23 cellular contexts compared by ENCODE assay signal in the genomic region with DNA sequence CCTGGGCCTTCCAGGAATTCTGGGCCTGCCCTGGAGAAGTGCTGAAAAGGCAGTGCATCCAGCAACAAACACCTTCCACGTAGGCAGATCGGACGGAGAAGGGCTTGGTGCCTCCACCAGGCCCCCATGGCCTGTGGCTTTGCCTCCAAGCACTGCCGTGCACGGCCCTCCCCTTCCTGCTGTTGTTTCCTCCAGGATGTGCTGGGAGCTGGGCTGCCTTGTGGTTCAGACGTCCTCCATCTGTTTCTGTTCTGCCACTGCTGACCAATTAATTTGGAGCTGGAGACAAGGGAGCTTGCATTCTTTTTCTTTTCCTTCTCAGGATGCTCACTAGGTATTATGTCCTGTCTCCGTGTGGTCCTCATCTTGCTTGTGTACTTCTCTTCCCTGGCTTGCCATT.
DNase-seq lines count a peak whose midpoint lies in the region; ATAC-seq and TF ChIP-seq lines count a peak whose summit lies in the region.
"Had no signal": no experiment of that assay in that cellular context is flagged by ENCODE, and none has a peak within 500 bp of the region (broad histone marks: within the 10 kb centered on the region; RNA-seq: fewer than 3 reads in every experiment).

No MANE protein-coding gene starts in this region.

- no peaks in the 10 kb centered on the region for H3K27me3 ChIP-seq in BLaER1 treated with 17β-estradiol and CSF1 and Interleukin-3, amounts not matched to agents 10 nM and 100 nM
- H3K27me3 ChIP-seq in right cardiac atrium (ENCODE audit: control insufficient read depth, insufficient read depth) = no peaks in the 10 kb centered on the region
- H3K27me3 ChIP-seq: sigmoid colon, tibial artery had no signal

- BruUV-seq in Calu3 (replicated peaks; lab: Mats Ljungman, UMichigan) = no TSS peak

- intact Hi-C loops in right cardiac atrium (cut with DNase I) = no loop called here
- intact Hi-C loops in CD14-positive monocyte (cut with micrococcal nuclease) = no loop called here
- intact Hi-C loops in Calu3 (cut with micrococcal nuclease; ENCODE audit: unreplicated experiment) = no loop called here

- in situ Hi-C loops in GM13976 (cut with MboI; ENCODE audit: low sequenced_read_pairs, unreplicated experiment) = no loop called here

- H3K27ac Mint-ChIP-seq in CD14-positive monocyte = no peak overlapping the region
- H3K27ac Mint-ChIP-seq in Calu3 (ENCODE audit: unreplicated experiment) = no peak overlapping the region
- H3K27ac Mint-ChIP-seq: activated CD4-positive, alpha-beta memory T cell treated with anti-CD3 and anti-CD28 coated beads, Interleukin-2, amount 10 ng/mL, durations not matched to agents 7 days and 5 days; activated naive CD4-positive, alpha-beta T cell treated with anti-CD3 and anti-CD28 coated beads for 36 hours; activated T-cell treated with anti-CD3 and anti-CD28 coated beads, Interleukin-2, amount 50 U/mL, for 24 hours had no signal

- no peaks in the 10 kb centered on the region for H3K9me3 ChIP-seq in BLaER1 treated with 17β-estradiol and CSF1 and Interleukin-3, amounts not matched to agents 10 nM and 100 nM (replicated peaks in 1 of 11)
- H3K9me3 ChIP-seq in right cardiac atrium (ENCODE audit: control insufficient read depth, low read length) = no peaks in the 10 kb centered on the region
- H3K9me3 ChIP-seq: sigmoid colon, tibial artery had no signal

- H3K27me3 Mint-ChIP-seq in CD14-positive monocyte (ENCODE audit: low read depth in 3 of 3) = peaks cover 0 to 5% (median 0%) of the 10 kb centered on the region in 3 donors
- peaks cover 21% of the 10 kb centered on the region for H3K27me3 Mint-ChIP-seq in Calu3 (ENCODE audit: unreplicated experiment)
- H3K27me3 Mint-ChIP-seq: activated T-cell treated with anti-CD3 and anti-CD28 coated beads, Interleukin-2, amount 50 U/mL, for 24 hours; T-cell had no signal

- no peak overlapping the region for H3K9ac ChIP-seq in BLaER1 treated with 17β-estradiol and CSF1 and Interleukin-3, amounts not matched to agents 10 nM and 100 nM

- CTCF ChIA-PET in Calu3 (lab: Charles Lee) = no interaction called here

- no peak overlapping the region for H3K4me3 Mint-ChIP-seq in CD14-positive monocyte
- no peak overlapping the region for H3K4me3 Mint-ChIP-seq in Calu3 (ENCODE audit: low read depth, unreplicated experiment)
- H3K4me3 Mint-ChIP-seq: activated CD4-positive, alpha-beta memory T cell treated with anti-CD3 and anti-CD28 coated beads, Interleukin-2, amount 10 ng/mL, durations not matched to agents 7 days and 5 days; activated naive CD4-positive, alpha-beta T cell treated with anti-CD3 and anti-CD28 coated beads for 36 hours; activated T-cell treated with anti-CD3 and anti-CD28 coated beads, Interleukin-2, amount 50 U/mL, for 24 hours; central memory CD8-positive, alpha-beta T cell; T-cell had no signal

- DNase-seq in GDM1 (lab: John Stamatoyannopoulos, UW) (peak; percentile 39), SK-N-DZ (ENCODE audit: low spot score) (peak; percentile 13), right cardiac atrium (no peak), CD14-positive monocyte (ENCODE audit: low spot score) (no peak), GM13976 (ENCODE audit: low spot score) (no peak), Calu3 (no peak)
- DNase-seq: activated CD4-positive, alpha-beta memory T cell treated with anti-CD3 and anti-CD28 coated beads, Interleukin-2, amount 10 ng/mL, durations not matched to agents 7 days and 5 days; activated naive CD4-positive, alpha-beta T cell treated with anti-CD3 and anti-CD28 coated beads for 36 hours; activated T-cell treated with anti-CD3 and anti-CD28 coated beads, Interleukin-2, amount 50 U/mL, for 24 hours; anterior cingulate cortex; effector memory CD4-positive, alpha-beta T cell; EL; NCI-H226; sigmoid colon; stimulated activated CD4-positive, alpha-beta T cell treated with anti-CD3 and anti-CD28 coated beads, Interleukin-1b, Interleukin-23, amount 100 ng/mL, for 48 hours; stimulated activated naive CD4-positive, alpha-beta T cell treated with Interleukin-2 at 50 U/mL for 16 hours; T-cell; tibial artery had no signal

- no peak overlapping the region for H3K27ac ChIP-seq in BLaER1 treated with 17β-estradiol and CSF1 and Interleukin-3, amounts not matched to agents 10 nM and 100 nM
- peak overlapping the region; percentile 36 for H3K27ac ChIP-seq in right cardiac atrium (ENCODE audit: low read length)
- H3K27ac ChIP-seq: tibial artery, VCaP had no signal

- TF ChIP-seq CTCF in CD14-positive monocyte (IDR thresholded peaks at IDR 0.05) (no peak), GM13976 (IDR thresholded peaks at IDR 0.05; ENCODE audit: borderline replicate concordance, control extremely low read depth, extremely low read depth, insufficient read depth, missing control alignments) (no peak), Calu3 (IDR thresholded peaks at IDR 0.05; ENCODE audit: unreplicated experiment) (no peak)

- no peaks in the 10 kb centered on the region for H3K36me3 Mint-ChIP-seq in CD14-positive monocyte
- H3K36me3 Mint-ChIP-seq in Calu3 (ENCODE audit: insufficient read depth, unreplicated experiment) = no peaks in the 10 kb centered on the region
- H3K36me3 Mint-ChIP-seq: T-cell had no signal

- peak overlapping the region; percentile 6 to 91 (median 41); a peak in 15 of 22 replicates for H3K4me2 ChIP-seq in BLaER1 treated with 17β-estradiol and CSF1 and Interleukin-3, amounts not matched to agents 10 nM and 100 nM

- peaks cover 16% of the 10 kb centered on the region for H3K4me1 Mint-ChIP-seq in CD14-positive monocyte
- peaks cover 14% of the 10 kb centered on the region for H3K4me1 Mint-ChIP-seq in Calu3 (ENCODE audit: low read depth, unreplicated experiment)

- no peaks in the 10 kb centered on the region for H4K20me1 ChIP-seq in BLaER1 treated with 17β-estradiol and CSF1 and Interleukin-3, amounts not matched to agents 10 nM and 100 nM

- 43% methylated on average over 7 of the region's 7 CpGs for WGBS in right cardiac atrium

- ATAC-seq in right cardiac atrium (peak in 1 of 2 donors; percentile 49), HG03571 (IDR thresholded peaks at IDR 0.05; ENCODE audit: unreplicated experiment) (no peak)
- ATAC-seq: T-cell had no signal

- H3K9me3 Mint-ChIP-seq in CD14-positive monocyte (no peaks in the 10 kb centered on the region), Calu3 (ENCODE audit: low read depth, unreplicated experiment) (no peaks in the 10 kb centered on the region)
- H3K9me3 Mint-ChIP-seq: activated CD4-positive, alpha-beta memory T cell treated with anti-CD3 and anti-CD28 coated beads, Interleukin-2, amount 10 ng/mL, durations not matched to agents 7 days and 5 days; activated naive CD4-positive, alpha-beta T cell treated with anti-CD3 and anti-CD28 coated beads for 36 hours; activated T-cell treated with anti-CD3 and anti-CD28 coated beads, Interleukin-2, amount 50 U/mL, for 24 hours; central memory CD8-positive, alpha-beta T cell; T-cell had no signal

- no peaks in the 10 kb centered on the region for H3K36me3 ChIP-seq in BLaER1 treated with 17β-estradiol and CSF1 and Interleukin-3, amounts not matched to agents 10 nM and 100 nM
- H3K36me3 ChIP-seq: sigmoid colon, tibial artery had no signal

- H3K4me1 ChIP-seq in BLaER1 treated with 17β-estradiol and CSF1 and Interleukin-3, amounts not matched to agents 10 nM and 100 nM = peaks cover 14 to 46% (median 41%) of the 10 kb centered on the region in 10 experiments
- no peaks in the 10 kb centered on the region for H3K4me1 ChIP-seq in right cardiac atrium (ENCODE audit: control insufficient read depth, insufficient read depth, low read length)
- H3K4me1 ChIP-seq: tibial artery had no signal

- H3K4me3 ChIP-seq in BLaER1 treated with 17β-estradiol and CSF1 and Interleukin-3, amounts not matched to agents 10 nM and 100 nM = no peak overlapping the region
- no peak overlapping the region for H3K4me3 ChIP-seq in right cardiac atrium (ENCODE audit: low read length)
- H3K4me3 ChIP-seq: lung, sigmoid colon, tibial artery had no signal

Comparison
In these comparisons a context has a peak if more than half of its experiments do, and no peak if none do; other contexts are left out.
1. DNase-seq: peak in GDM1 (single experiment) and SK-N-DZ (single experiment); none in right cardiac atrium (0 of 3), CD14-positive monocyte (single experiment), GM13976 (single experiment) and Calu3 (single experiment).